Comparison of ENCODE assay signal across 8 cellular contexts in the genomic region with DNA sequence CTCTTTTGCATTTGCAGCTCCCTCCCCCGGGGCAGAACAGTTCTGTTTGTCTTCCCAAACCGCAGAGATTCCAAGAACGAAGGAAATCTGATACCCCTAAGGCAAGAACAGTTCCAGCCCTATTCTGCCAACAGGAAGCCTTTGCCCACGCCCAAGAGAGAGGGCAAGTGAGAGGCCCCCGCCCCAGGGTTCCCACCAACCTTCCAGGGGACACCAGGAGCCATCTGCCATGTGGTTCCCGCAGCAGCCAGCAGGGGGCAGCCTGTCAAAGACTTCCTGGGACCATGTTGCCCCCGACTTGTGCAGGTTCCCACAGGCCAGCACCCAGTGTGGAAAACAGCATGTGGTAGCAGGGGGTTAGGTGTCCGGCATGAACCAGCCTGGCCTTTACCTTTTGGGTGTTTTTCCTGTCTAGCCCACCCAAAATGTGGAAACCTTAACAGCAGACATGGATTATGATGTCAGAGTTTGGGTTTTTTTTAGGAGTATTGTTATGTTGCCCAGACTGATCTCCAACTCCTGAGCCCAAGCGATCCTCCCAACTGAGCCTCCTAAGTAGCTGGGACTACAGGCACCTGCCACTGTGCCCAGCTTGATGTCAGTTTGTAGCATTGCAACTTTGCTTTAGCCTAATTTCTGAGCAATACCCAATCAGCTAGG. TPM values are rescaled to one million over a fixed set of nuclear protein-coding genes. Genes with fewer than 3 reads are reported as not detected.
DNase-seq lines count a peak whose midpoint lies in the region; ATAC-seq and TF ChIP-seq lines count a peak whose summit lies in the region.

No MANE protein-coding gene starts in this region.

- ATAC-seq in heart right ventricle (peak; percentile 38 to 77 (median 50)), GM21786 (IDR thresholded peaks at IDR 0.05; ENCODE audit: unreplicated experiment) (no peak)

- TF ChIP-seq CTCF in heart right ventricle (IDR thresholded peaks at IDR 0.05), result peak; percentile 53 to 87 (median 79)

- no peaks in the 10 kb centered on the region for H3K4me1 ChIP-seq in heart right ventricle

- no peak overlapping the region for H3K4me3 ChIP-seq in heart right ventricle
- no peak overlapping the region for H3K4me3 ChIP-seq in skeletal muscle cell (ENCODE audit: low read depth, low read length)

- 44 to 46% methylated on average over 9 of the region's 9 CpGs for WGBS in heart right ventricle, 2 donors

- no peaks in the 10 kb centered on the region for H3K36me3 Mint-ChIP-seq in activated naive CD8-positive, alpha-beta T cell treated with anti-CD3 and anti-CD28 coated beads for 36 hours

- H3K27ac ChIP-seq in heart right ventricle, result no peak overlapping the region

- H3K27me3 Mint-ChIP-seq in activated naive CD8-positive, alpha-beta T cell treated with anti-CD3 and anti-CD28 coated beads for 36 hours, result no peaks in the 10 kb centered on the region

- DNase-seq in Ammon's horn (ENCODE audit: low spot score) (peak; percentile 69), H4 (ENCODE audit: low spot score) (peak; percentile 95), SW480 (ENCODE audit: low spot score) (peak; percentile 20), heart right ventricle (peak; percentile 53 to 79), skeletal muscle cell (ENCODE audit: low read depth) (peak; percentile 39), DMS114 treated with DMSO at 0.1 percent for 48 hours (lab: John Stamatoyannopoulos, UW; ENCODE audit: unreplicated experiment) (no peak)
- DNase-seq in activated naive CD8-positive, alpha-beta T cell treated with anti-CD3 and anti-CD28 coated beads for 36 hours, result peak; percentile 66

- H3K36me3 ChIP-seq in heart right ventricle, result no peaks in the 10 kb centered on the region

- no peaks in the 10 kb centered on the region for H3K9me3 ChIP-seq in heart right ventricle

- no peaks in the 10 kb centered on the region for H3K27me3 ChIP-seq in heart right ventricle

- no peak overlapping the region for H3K27ac Mint-ChIP-seq in activated naive CD8-positive, alpha-beta T cell treated with anti-CD3 and anti-CD28 coated beads for 36 hours

- intact Hi-C loops in heart right ventricle (cut with DNase I), result loop anchor here in 4 of 10 donors (5.0 kb wide), 3 partner anchors 56 to 641 kb away; partner anchors contain the start of gene ATG16L1 (in 1 of the 4)

- no peaks in the 10 kb centered on the region for H3K4me1 Mint-ChIP-seq in activated naive CD8-positive, alpha-beta T cell treated with anti-CD3 and anti-CD28 coated beads for 36 hours

- H3K4me3 Mint-ChIP-seq in activated naive CD8-positive, alpha-beta T cell treated with anti-CD3 and anti-CD28 coated beads for 36 hours, result no peak overlapping the region

- no peaks in the 10 kb centered on the region for H3K9me3 Mint-ChIP-seq in activated naive CD8-positive, alpha-beta T cell treated with anti-CD3 and anti-CD28 coated beads for 36 hours

RNA-seq across cellular contexts. Expression of gene EFHD1, which starts 21.7 kb away (rescaled TPM):
- total RNA-seq in H4 (2014; rRNA removed; shearing (Covaris generic)), result 0.31 and 3.7 TPM in 2 replicates
- 1 to 10 TPM in 1 of 2 experiments, under 1 TPM in 1; 0.78 to 1.1 TPM for total RNA-seq in activated naive CD8-positive, alpha-beta T cell treated with anti-CD3 and anti-CD28 coated beads for 36 hours
- total RNA-seq in heart right ventricle, result 10 to 100 TPM in 9 of 10 donors, 1 to 10 TPM in 1; 8.1 to 33.8 (median 19.5) TPM
- 10 to 100 TPM; 11.7 to 36.2 TPM for polyA plus RNA-seq in heart right ventricle
